ENCODE assay signal across 17 cellular contexts in the genomic region with DNA sequence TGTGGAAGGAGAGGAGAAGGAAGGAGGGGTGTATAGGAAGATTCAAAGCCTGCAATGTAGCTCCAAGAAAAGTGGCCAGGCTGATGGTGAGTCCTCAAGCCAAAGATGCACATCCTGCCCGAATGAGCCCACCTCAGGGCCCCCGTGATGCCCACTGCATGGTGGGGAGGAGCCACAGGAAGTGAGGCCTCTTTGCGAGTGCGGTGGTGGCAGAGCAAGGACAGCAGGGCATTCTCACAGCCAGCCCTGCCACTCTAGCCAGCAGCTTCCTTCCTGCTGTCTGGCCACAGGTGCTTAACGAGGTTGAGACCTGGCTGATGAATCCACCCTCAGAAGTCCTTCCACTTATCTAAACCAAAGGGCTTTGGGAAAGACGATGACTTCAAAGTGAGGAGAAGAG. TPM values are rescaled to one million over a fixed set of nuclear protein-coding genes. Genes with fewer than 3 reads are reported as not detected.
DNase-seq lines count a peak whose midpoint lies in the region; ATAC-seq and TF ChIP-seq lines count a peak whose summit lies in the region.
"Had no signal": no experiment of that assay in that cellular context is flagged by ENCODE, and none has a peak within 500 bp of the region (broad histone marks: within the 10 kb centered on the region; RNA-seq: fewer than 3 reads in every experiment).

No MANE protein-coding gene starts in this region.

- POLR2A ChIA-PET in activated CD4-positive, alpha-beta memory T cell treated with anti-CD3 and anti-CD28 coated beads for 36 hours (lab: Charles Lee), result no interaction called here
- POLR2A ChIA-PET in PC-3 (lab: Charles Lee; ENCODE audit: unreplicated experiment), result no interaction called here

- no peaks in the 10 kb centered on the region for H3K9me2 ChIP-seq in MM.1S (replicated peaks; ENCODE audit: insufficient read depth, low read length)
- no peaks in the 10 kb centered on the region for H3K9me2 ChIP-seq in PC-3 (replicated peaks; ENCODE audit: low read length)

- ATAC-seq in PC-3, result no peak
- ATAC-seq: K562 had no signal

- no peak overlapping the region for H3K4me3 ChIP-seq in MM.1S (ENCODE audit: low read length)
- no peak overlapping the region for H3K4me3 ChIP-seq in PC-3 (ENCODE audit: low read length)
- H3K4me3 ChIP-seq: K562, Peyer's patch had no signal

- H3K9me3 Mint-ChIP-seq in activated naive CD4-positive, alpha-beta T cell treated with anti-CD3 and anti-CD28 coated beads, Interleukin-2, amount 10 ng/mL, durations not matched to agents 7 days and 5 days, result peaks cover 4% of the 10 kb centered on the region
- H3K9me3 Mint-ChIP-seq in activated CD4-positive, alpha-beta memory T cell treated with anti-CD3 and anti-CD28 coated beads for 36 hours, result no peaks in the 10 kb centered on the region
- peaks cover 0 to 7% (median 0%) of the 10 kb centered on the region in 6 donors for H3K9me3 Mint-ChIP-seq in immature natural killer cell

- TF ChIP-seq CTCF in MM.1S (IDR thresholded peaks at IDR 0.05; ENCODE audit: low read length), result no peak
- TF ChIP-seq CTCF in PC-3 (conservative IDR thresholded peaks at IDR 0.05; ENCODE audit: low read depth, low read length), result no peak
- TF ChIP-seq CTCF in GM20000 (IDR thresholded peaks at IDR 0.05; ENCODE audit: extremely low read depth, missing control alignments), result no peak

- no peak overlapping the region for H3K4me3 Mint-ChIP-seq in activated naive CD4-positive, alpha-beta T cell treated with anti-CD3 and anti-CD28 coated beads, Interleukin-2, amount 10 ng/mL, durations not matched to agents 7 days and 5 days
- H3K4me3 Mint-ChIP-seq in activated CD4-positive, alpha-beta memory T cell treated with anti-CD3 and anti-CD28 coated beads for 36 hours, result no peak overlapping the region
- H3K4me3 Mint-ChIP-seq in immature natural killer cell, result peak overlapping the region in 2 of 5 donors; percentile 8 to 45
- H3K4me3 Mint-ChIP-seq: CD14-positive monocyte had no signal

- no TSS peak for BruUV-seq in PC-3 (replicated peaks; lab: Mats Ljungman, UMichigan)

- peaks cover 33% of the 10 kb centered on the region for H3K4me1 Mint-ChIP-seq in activated naive CD4-positive, alpha-beta T cell treated with anti-CD3 and anti-CD28 coated beads, Interleukin-2, amount 10 ng/mL, durations not matched to agents 7 days and 5 days
- peaks cover 19% of the 10 kb centered on the region for H3K4me1 Mint-ChIP-seq in activated CD4-positive, alpha-beta memory T cell treated with anti-CD3 and anti-CD28 coated beads for 36 hours (ENCODE audit: low read depth)
- peaks cover 16 to 22% of the 10 kb centered on the region in 2 donors for H3K4me1 Mint-ChIP-seq in immature natural killer cell

- H3K4me2 ChIP-seq in MM.1S (ENCODE audit: low read depth, low read length), result peak overlapping the region; percentile 6; the same call in 1 of the 2 replicates
- no peak overlapping the region for H3K4me2 ChIP-seq in PC-3 (ENCODE audit: low read length)

- H3K27ac Mint-ChIP-seq in activated naive CD4-positive, alpha-beta T cell treated with anti-CD3 and anti-CD28 coated beads, Interleukin-2, amount 10 ng/mL, durations not matched to agents 7 days and 5 days, result peak overlapping the region; percentile 78
- H3K27ac Mint-ChIP-seq in activated CD4-positive, alpha-beta memory T cell treated with anti-CD3 and anti-CD28 coated beads for 36 hours, result no peak overlapping the region
- H3K27ac Mint-ChIP-seq in immature natural killer cell, result peak overlapping the region in 4 of 6 donors; percentile 34 to 57 (median 54)
- H3K27ac Mint-ChIP-seq: CD14-positive monocyte had no signal

- H3K9ac ChIP-seq in MM.1S (ENCODE audit: low read length), result no peak overlapping the region
- no peak overlapping the region for H3K9ac ChIP-seq in PC-3 (ENCODE audit: low read length)

- intact Hi-C loops in activated CD4-positive, alpha-beta memory T cell treated with anti-CD3 and anti-CD28 coated beads for 36 hours (cut with micrococcal nuclease), result no loop called here
- intact Hi-C loops in posterior cingulate gyrus (cut with DNase I), result no loop called here
- intact Hi-C loops in PC-3 (cut with micrococcal nuclease), result no loop called here

- no peaks in the 10 kb centered on the region for H3K79me2 ChIP-seq in MM.1S (ENCODE audit: low read length)
- no peaks in the 10 kb centered on the region for H3K79me2 ChIP-seq in PC-3 (ENCODE audit: low read length)

- peak overlapping the region; percentile 51 for H3K27ac ChIP-seq in MM.1S (ENCODE audit: low read length)
- no peak overlapping the region for H3K27ac ChIP-seq in PC-3 (ENCODE audit: low read length)
- H3K27ac ChIP-seq: Peyer's patch had no signal

- H3K4me1 ChIP-seq in MM.1S (ENCODE audit: low read length) (peaks cover 15% of the 10 kb centered on the region), PC-3 (ENCODE audit: insufficient read depth, low read length) (no peaks in the 10 kb centered on the region)
- H3K4me1 ChIP-seq: Peyer's patch had no signal

- no peaks in the 10 kb centered on the region for H3K27me3 Mint-ChIP-seq in activated naive CD4-positive, alpha-beta T cell treated with anti-CD3 and anti-CD28 coated beads, Interleukin-2, amount 10 ng/mL, durations not matched to agents 7 days and 5 days
- H3K27me3 Mint-ChIP-seq in activated CD4-positive, alpha-beta memory T cell treated with anti-CD3 and anti-CD28 coated beads for 36 hours, result no peaks in the 10 kb centered on the region
- peaks cover 0 to 9% (median 2%) of the 10 kb centered on the region in 3 donors for H3K27me3 Mint-ChIP-seq in immature natural killer cell (ENCODE audit: low read depth in 3 of 3)

- H3K9me3 ChIP-seq in MM.1S (replicated peaks; ENCODE audit: insufficient read depth, low read length), result no peaks in the 10 kb centered on the region
- no peaks in the 10 kb centered on the region for H3K9me3 ChIP-seq in PC-3 (ENCODE audit: low read length)
- H3K9me3 ChIP-seq: Peyer's patch had no signal

- no peaks in the 10 kb centered on the region for H3K36me3 ChIP-seq in MM.1S (replicated peaks; ENCODE audit: insufficient read depth, low read length)
- no peaks in the 10 kb centered on the region for H3K36me3 ChIP-seq in PC-3 (ENCODE audit: low read depth, low read length)
- H3K36me3 ChIP-seq: Peyer's patch had no signal

- H3K27me3 ChIP-seq in MM.1S (replicated peaks; ENCODE audit: insufficient read depth, low read length), result no peaks in the 10 kb centered on the region
- H3K27me3 ChIP-seq in PC-3 (ENCODE audit: low read length), result no peaks in the 10 kb centered on the region
- H3K27me3 ChIP-seq: Peyer's patch had no signal

- CTCF ChIA-PET in activated naive CD4-positive, alpha-beta T cell treated with anti-CD3 and anti-CD28 coated beads, Interleukin-2, amount 10 ng/mL, durations not matched to agents 7 days and 5 days (lab: Charles Lee), result no interaction called here
- CTCF ChIA-PET in activated CD4-positive, alpha-beta memory T cell treated with anti-CD3 and anti-CD28 coated beads for 36 hours (lab: Charles Lee), result interaction anchor here (0.6 kb wide), 1 partner anchor 399 kb away, joined by 3 read pairs; no protein-coding TSS in a partner anchor
- CTCF ChIA-PET in PC-3 (lab: Charles Lee), result no interaction called here

- H3K36me3 Mint-ChIP-seq in activated naive CD4-positive, alpha-beta T cell treated with anti-CD3 and anti-CD28 coated beads, Interleukin-2, amount 10 ng/mL, durations not matched to agents 7 days and 5 days, result peaks cover 1% of the 10 kb centered on the region
- no peaks in the 10 kb centered on the region for H3K36me3 Mint-ChIP-seq in activated CD4-positive, alpha-beta memory T cell treated with anti-CD3 and anti-CD28 coated beads for 36 hours
- no peaks in the 10 kb centered on the region for H3K36me3 Mint-ChIP-seq in immature natural killer cell
- H3K36me3 Mint-ChIP-seq: CD14-positive monocyte had no signal

- H4K20me1 ChIP-seq in MM.1S (ENCODE audit: insufficient read depth, low read length), result no peaks in the 10 kb centered on the region
- H4K20me1 ChIP-seq in PC-3 (ENCODE audit: low read length), result no peaks in the 10 kb centered on the region

- H3F3A ChIP-seq in MM.1S (ENCODE audit: insufficient read depth, low read length) (no peaks in the 10 kb centered on the region; the same call in 1 of the 2 replicates), PC-3 (ENCODE audit: low read length, unreplicated experiment) (no peaks in the 10 kb centered on the region)

- H2AFZ ChIP-seq in MM.1S (ENCODE audit: low read length) (peak overlapping the region; percentile 58; the same call in 1 of the 2 replicates), PC-3 (ENCODE audit: low read length) (no peak overlapping the region)

- DNase-seq in activated naive CD4-positive, alpha-beta T cell treated with anti-CD3 and anti-CD28 coated beads, Interleukin-2, amount 10 ng/mL, durations not matched to agents 7 days and 5 days, result peak; percentile 25
- DNase-seq in activated naive CD4-positive, alpha-beta T cell (lab: John Stamatoyannopoulos, UW), result no peak
- peak; percentile 49 for DNase-seq in MM.1S
- peak; percentile 18 for DNase-seq in activated CD4-positive, alpha-beta memory T cell treated with anti-CD3 and anti-CD28 coated beads for 36 hours
- peak; percentile 22 to 37 (median 30) for DNase-seq in immature natural killer cell
- no peak for DNase-seq in posterior cingulate gyrus
- DNase-seq in PC-3, result no peak
- no peak for DNase-seq in GM20000 (ENCODE audit: low spot score)
- DNase-seq: ACHN, DND-41, NCI-H1417 treated with DMSO at 0.1 percent for 48 hours, NCI-H187 treated with DMSO at 0.1 percent for 48 hours, NCI-H226, NCI-H524, Peyer's patch had no signal

RNA-seq across cellular contexts. Expression of a gene that starts 55.8 kb away (rescaled TPM):
- 10 to 100 TPM; 33.7 to 35.0 TPM for total RNA-seq in activated CD4-positive, alpha-beta memory T cell treated with anti-CD3 and anti-CD28 coated beads for 36 hours
- polyA plus RNA-seq in immature natural killer cell, result 1 to 10 TPM in 2 of 3 donors, not detected in 1; 3.4 to 7.2 TPM
- total RNA-seq in PC-3 (2014; rRNA removed), result 21.8 and 41.9 TPM in 2 replicates

Comparison
In these comparisons a context has a peak if more than half of its experiments do, and no peak if none do; other contexts are left out.
1. DNase-seq: peak in activated naive CD4-positive, alpha-beta T cell treated with anti-CD3 and anti-CD28 coated beads, Interleukin-2, amount 10 ng/mL, durations not matched to agents 7 days and 5 days (single experiment), MM.1S (single experiment), activated CD4-positive, alpha-beta memory T cell treated with anti-CD3 and anti-CD28 coated beads for 36 hours (single experiment) and immature natural killer cell (3 of 3); none in activated naive CD4-positive, alpha-beta T cell (0 of 4), posterior cingulate gyrus (0 of 10), PC-3 (single experiment) and GM20000 (single experiment).